ENCODE assay signal across 8 cellular contexts in genomic region chr21:43646550-43647260, GRCh38. TPM values are rescaled to one million over a fixed set of nuclear protein-coding genes. Genes with fewer than 3 reads are reported as not detected.
A peak's percentile ranks its signal among the peaks of the same experiment; 100 is the strongest.
DNase-seq lines count a peak whose midpoint lies in the region; ATAC-seq, FAIRE-seq and TF ChIP-seq lines count a peak whose summit lies in the region.

No MANE protein-coding gene starts in this region.

- no peak for TF ChIP-seq POLR2A in tibial nerve (IDR thresholded peaks at IDR 0.05)

- intact Hi-C loops in Caco-2 (cut with micrococcal nuclease; ENCODE audit: unreplicated experiment): loop anchor here (5.0 kb wide), 2 partner anchors 304 to 724 kb away; no protein-coding TSS in a partner anchor
- intact Hi-C loops in pancreas (cut with DNase I): no loop called here

- H3K4me3 ChIP-seq in Caco-2 (ENCODE audit: low read depth, low read length) (no peak overlapping the region), pancreas (no peak overlapping the region), tibial nerve (peak overlapping the region in 1 of 4 donors; percentile 5)

- peaks cover 23% of the 10 kb centered on the region for H3K4me1 Mint-ChIP-seq in Caco-2 (ENCODE audit: low read depth, unreplicated experiment)

- peak; percentile 92 to 96 for TF ChIP-seq CTCF in Caco-2 (IDR thresholded peaks at IDR 0.05; ENCODE audit: insufficient read depth in 1 of 2, low read depth in 1 of 2, low read length in 1 of 2, severe bottlenecking in 1 of 2, unreplicated experiment in 1 of 2)
- TF ChIP-seq CTCF in pancreas (IDR thresholded peaks at IDR 0.05): peak; percentile 95 to 98 (median 98)
- TF ChIP-seq CTCF in tibial nerve (IDR thresholded peaks at IDR 0.05): peak; percentile 98 to 99 (median 99)

- no peak overlapping the region for H3K4me3 Mint-ChIP-seq in Caco-2 (ENCODE audit: unreplicated experiment)

- no TSS peak for BruUV-seq in Caco-2 (replicated peaks; lab: Mats Ljungman, UMichigan)

- H3K27ac ChIP-seq in pancreas: no peak overlapping the region
- H3K27ac ChIP-seq in tibial nerve: peak overlapping the region in 1 of 4 donors; percentile 79

- WGBS in pancreas, 2 donors: 20 to 21% methylated on average over 7 of the region's 7 CpGs
- WGBS in tibial nerve, 2 donors: 18 to 21% methylated on average over 7 of the region's 7 CpGs

- FAIRE-seq in pancreas (lab: Jason Lieb, UNC): peak; percentile 32

- H3K36me3 ChIP-seq in Caco-2 (ENCODE audit: control insufficient read depth, insufficient read depth, low read length) (no peaks in the 10 kb centered on the region; the same call in 1 of the 2 replicates), pancreas (no peaks in the 10 kb centered on the region), tibial nerve (no peaks in the 10 kb centered on the region)

- H3K4me1 ChIP-seq in Caco-2: peaks cover 24% of the 10 kb centered on the region
- H3K4me1 ChIP-seq in pancreas: no peaks in the 10 kb centered on the region
- H3K4me1 ChIP-seq in tibial nerve: peaks cover 0 to 21% (median 4%) of the 10 kb centered on the region in 4 donors

- ATAC-seq in pancreas: peak; percentile 99

- peaks cover 6% of the 10 kb centered on the region for H3K36me3 Mint-ChIP-seq in Caco-2 (ENCODE audit: insufficient read depth, unreplicated experiment)

- DNase-seq in Caco-2 (peak; percentile 93), H4 (ENCODE audit: low spot score) (peak; percentile 92), NCI-H1092 treated with DMSO at 0.1 percent for 48 hours (lab: John Stamatoyannopoulos, UW) (peak; percentile 90), SK-N-DZ (ENCODE audit: low spot score) (peak; percentile 84), globus pallidus (ENCODE audit: low spot score) (peak; percentile 82), pancreas (peak; percentile 81 to 95 (median 92)), tibial nerve (ENCODE audit: low spot score in 2 of 2) (peak; percentile 90 to 96)
- DNase-seq in activated naive CD4-positive, alpha-beta T cell treated with Interleukin-2 at 50 U/mL for 16 hours: peak; percentile 86

- H3K27me3 Mint-ChIP-seq in Caco-2 (ENCODE audit: insufficient read depth, unreplicated experiment): no peaks in the 10 kb centered on the region

- H3K9me3 Mint-ChIP-seq in Caco-2 (ENCODE audit: unreplicated experiment): no peaks in the 10 kb centered on the region

- POLR2A ChIA-PET in Caco-2 (lab: Charles Lee): interaction anchor here (0.7 kb wide), 1 partner anchor 89 kb away, joined by 6 read pairs; no protein-coding TSS in a partner anchor

- H3K27ac Mint-ChIP-seq in Caco-2 (ENCODE audit: unreplicated experiment): peak overlapping the region; percentile 87

- H3K27me3 ChIP-seq in Caco-2 (replicated peaks; ENCODE audit: control insufficient read depth, insufficient read depth, low read length) (no peaks in the 10 kb centered on the region), pancreas (no peaks in the 10 kb centered on the region), tibial nerve (no peaks in the 10 kb centered on the region)

- peak in 1 of 2 donors; percentile 77 for TF ChIP-seq EP300 in tibial nerve (IDR thresholded peaks at IDR 0.05)

- CTCF ChIA-PET in Caco-2 (lab: Charles Lee): interaction anchor here (0.6 to 2.1 kb wide), 5 partner anchors 9 to 305 kb away, joined by 3 to 11 read pairs (median 5); no protein-coding TSS in a partner anchor

- H3K9me3 ChIP-seq in Caco-2: no peaks in the 10 kb centered on the region
- no peaks in the 10 kb centered on the region for H3K9me3 ChIP-seq in pancreas
- H3K9me3 ChIP-seq in tibial nerve: no peaks in the 10 kb centered on the region

RNA-seq across cellular contexts. Expression of gene HSF2BP, which starts 12.6 kb away (rescaled TPM):
- total RNA-seq in Caco-2 (2022): 10.9 and 11.9 TPM in 2 replicates
- total RNA-seq in H4 (2014; rRNA removed; shearing (Covaris generic)): 3.9 and 5.1 TPM in 2 replicates
- polyA plus RNA-seq in SK-N-DZ (2014; cell fraction: cytosol; rRNA removed): 1.1 and 1.8 TPM in 2 replicates
- 2.9 TPM in 1 of 2 replicates, not detected in the other for polyA plus RNA-seq in SK-N-DZ (2014; cell fraction: nucleus; rRNA removed)
- under 1 TPM; 0.14 to 0.32 (median 0.24) TPM for total RNA-seq in pancreas
- under 1 TPM; 0.11 to 0.14 TPM for polyA plus RNA-seq in pancreas
- 1 to 10 TPM; 1.7 to 6.3 (median 1.9) TPM for total RNA-seq in tibial nerve

RNA-seq across cellular contexts. Expression of gene RRP1B, which starts 12.7 kb away (rescaled TPM):
- 49.5 and 52.3 TPM in 2 replicates for total RNA-seq in Caco-2 (2022)
- total RNA-seq in H4 (2014; rRNA removed; shearing (Covaris generic)): 16.2 and 21.7 TPM in 2 replicates
- polyA plus RNA-seq in SK-N-DZ (2014; cell fraction: cytosol; rRNA removed): 38.8 and 47.9 TPM in 2 replicates
- 26.7 and 27.6 TPM in 2 replicates for polyA plus RNA-seq in SK-N-DZ (2014; cell fraction: nucleus; rRNA removed)
- 10 to 100 TPM in 3 of 6 donors, 1 to 10 TPM in 3; 7.2 to 13.3 (median 9.7) TPM for total RNA-seq in pancreas
- 1 to 10 TPM; 4.4 to 5.4 TPM for polyA plus RNA-seq in pancreas
- total RNA-seq in tibial nerve: 10 to 100 TPM; 21.4 to 29.4 (median 25.5) TPM
